Comparison of ENCODE assay signal across 15 cellular contexts in genomic region chr5:133731951-133732350, GRCh38.
DNase-seq lines count a peak whose midpoint lies in the region; ATAC-seq and TF ChIP-seq lines count a peak whose summit lies in the region.
"Had no signal": no experiment of that assay in that cellular context is flagged by ENCODE, and none has a peak within 500 bp of the region (broad histone marks: within the 10 kb centered on the region; RNA-seq: fewer than 3 reads in every experiment).

No MANE protein-coding gene starts in this region.

- peak; percentile 28 to 41 for ATAC-seq in natural killer cell treated with Interleukin-12 subunit alpha and Interleukin-12 subunit beta and Interleukin-15 and Interleukin-18, amount 100 ng/mL, for 72 hours
- ATAC-seq in natural killer cell = no peak
- peak; percentile 29 for ATAC-seq in stimulated activated memory B cell treated with anti-CD40 and anti-IgM and Interleukin-4, amounts not matched to agents 10 μg/mL and 1 μg/mL and 100 μg/mL, for 72 hours
- ATAC-seq: HepG2 had no signal

- no peaks in the 10 kb centered on the region for H3K79me2 ChIP-seq in mesendoderm (ENCODE audit: control insufficient read depth, insufficient read depth, low read length)

- no peak for TF ChIP-seq CTCF in natural killer cell (IDR thresholded peaks at IDR 0.05)

- no peak overlapping the region for H3K56ac ChIP-seq in mesendoderm (ENCODE audit: low read length)

- no peak overlapping the region for H3K27ac ChIP-seq in mesendoderm (ENCODE audit: low read depth, low read length)

- no peaks in the 10 kb centered on the region for H3K36me3 Mint-ChIP-seq in natural killer cell treated with Interleukin-12 subunit alpha and Interleukin-12 subunit beta and Interleukin-15 and Interleukin-18, amount 100 ng/mL, for 72 hours
- no peaks in the 10 kb centered on the region for H3K36me3 Mint-ChIP-seq in natural killer cell
- H3K36me3 Mint-ChIP-seq in stimulated activated memory B cell treated with anti-CD40 and anti-IgM and Interleukin-4, amounts not matched to agents 10 μg/mL and 1 μg/mL and 100 μg/mL, for 72 hours = peaks cover 6% of the 10 kb centered on the region
- H3K36me3 Mint-ChIP-seq: CD4-positive, CD25-positive, alpha-beta regulatory T cell; CD8-positive, alpha-beta memory T cell had no signal

- DNase-seq in natural killer cell treated with Interleukin-12 subunit alpha and Interleukin-12 subunit beta and Interleukin-15 and Interleukin-18, amount 100 ng/mL, for 72 hours (ENCODE audit: low spot score) = no peak
- no peak for DNase-seq in natural killer cell
- peak; percentile 64 for DNase-seq in mesenteric fat pad (ENCODE audit: low spot score)
- DNase-seq in NCI-H510A treated with DMSO at 0.1 percent for 48 hours (lab: John Stamatoyannopoulos, UW) = no peak
- no peak for DNase-seq in NCI-H2227 treated with DMSO at 0.1 percent for 48 hours (lab: John Stamatoyannopoulos, UW)
- DNase-seq in mesendoderm = no peak
- DNase-seq: ACHN; BE2C; C1 segment of cervical spinal cord; Caco-2; CD4-positive, CD25-positive, alpha-beta regulatory T cell; CD8-positive, alpha-beta memory T cell; H9 had no signal

- H2BK5ac ChIP-seq in mesendoderm (ENCODE audit: low read length) = no peak overlapping the region

- H3K36me3 ChIP-seq in mesendoderm (ENCODE audit: control insufficient read depth, insufficient read depth, low read length) = no peaks in the 10 kb centered on the region
- H3K36me3 ChIP-seq: BE2C had no signal

- H3K4me1 Mint-ChIP-seq in natural killer cell treated with Interleukin-12 subunit alpha and Interleukin-12 subunit beta and Interleukin-15 and Interleukin-18, amount 100 ng/mL, for 72 hours (ENCODE audit: low read depth in 2 of 2) = no peaks in the 10 kb centered on the region
- no peaks in the 10 kb centered on the region for H3K4me1 Mint-ChIP-seq in natural killer cell
- no peaks in the 10 kb centered on the region for H3K4me1 Mint-ChIP-seq in stimulated activated memory B cell treated with anti-CD40 and anti-IgM and Interleukin-4, amounts not matched to agents 10 μg/mL and 1 μg/mL and 100 μg/mL, for 72 hours
- H3K4me1 Mint-ChIP-seq: CD4-positive, CD25-positive, alpha-beta regulatory T cell; CD8-positive, alpha-beta memory T cell had no signal

- H2AK5ac ChIP-seq in mesendoderm (ENCODE audit: low read length) = no peak overlapping the region

- no peak overlapping the region for H4K8ac ChIP-seq in mesendoderm (ENCODE audit: low read depth, low read length)

- H4K5ac ChIP-seq in mesendoderm (ENCODE audit: low read length) = no peak overlapping the region

- H3K27ac Mint-ChIP-seq in natural killer cell treated with Interleukin-12 subunit alpha and Interleukin-12 subunit beta and Interleukin-15 and Interleukin-18, amount 100 ng/mL, for 72 hours = no peak overlapping the region
- no peak overlapping the region for H3K27ac Mint-ChIP-seq in natural killer cell
- H3K27ac Mint-ChIP-seq in stimulated activated memory B cell treated with anti-CD40 and anti-IgM and Interleukin-4, amounts not matched to agents 10 μg/mL and 1 μg/mL and 100 μg/mL, for 72 hours = no peak overlapping the region
- H3K27ac Mint-ChIP-seq: CD4-positive, CD25-positive, alpha-beta regulatory T cell; CD8-positive, alpha-beta memory T cell had no signal

- intact Hi-C loops in natural killer cell (cut with micrococcal nuclease) = no loop called here

- H3K4me3 Mint-ChIP-seq in natural killer cell treated with Interleukin-12 subunit alpha and Interleukin-12 subunit beta and Interleukin-15 and Interleukin-18, amount 100 ng/mL, for 72 hours = no peak overlapping the region
- no peak overlapping the region for H3K4me3 Mint-ChIP-seq in natural killer cell
- H3K4me3 Mint-ChIP-seq in stimulated activated memory B cell treated with anti-CD40 and anti-IgM and Interleukin-4, amounts not matched to agents 10 μg/mL and 1 μg/mL and 100 μg/mL, for 72 hours = no peak overlapping the region
- H3K4me3 Mint-ChIP-seq: CD4-positive, CD25-positive, alpha-beta regulatory T cell; CD8-positive, alpha-beta memory T cell; H9 had no signal

- H2BK15ac ChIP-seq in mesendoderm (replicated peaks; ENCODE audit: low read depth) = no peak overlapping the region

- H3K4me1 ChIP-seq in mesendoderm (ENCODE audit: control insufficient read depth, low read depth, low read length) = no peaks in the 10 kb centered on the region
- H3K4me1 ChIP-seq: BE2C had no signal

- no peak overlapping the region for H3K9ac ChIP-seq in mesendoderm (ENCODE audit: low read length)

- no peaks in the 10 kb centered on the region for H3K27me3 ChIP-seq in mesendoderm (ENCODE audit: insufficient read depth, low read length, poor library complexity)
- H3K27me3 ChIP-seq: BE2C had no signal

- H2BK120ac ChIP-seq in mesendoderm (ENCODE audit: low read depth, low read length) = no peak overlapping the region

- no peak overlapping the region for H3K4ac ChIP-seq in mesendoderm (ENCODE audit: low read depth, low read length)

- no peak overlapping the region for H3K18ac ChIP-seq in mesendoderm (ENCODE audit: low read length)

- no peaks in the 10 kb centered on the region for H3K9me3 Mint-ChIP-seq in natural killer cell treated with Interleukin-12 subunit alpha and Interleukin-12 subunit beta and Interleukin-15 and Interleukin-18, amount 100 ng/mL, for 72 hours
- H3K9me3 Mint-ChIP-seq in natural killer cell = no peaks in the 10 kb centered on the region
- peaks cover 6% of the 10 kb centered on the region for H3K9me3 Mint-ChIP-seq in stimulated activated memory B cell treated with anti-CD40 and anti-IgM and Interleukin-4, amounts not matched to agents 10 μg/mL and 1 μg/mL and 100 μg/mL, for 72 hours

- H3K23ac ChIP-seq in mesendoderm (ENCODE audit: low read length) = no peak overlapping the region

- no peak overlapping the region for H3K4me3 ChIP-seq in mesendoderm (ENCODE audit: low read length)

- no peaks in the 10 kb centered on the region for H3K79me1 ChIP-seq in mesendoderm (ENCODE audit: low read length)

- peaks cover 30 to 55% of the 10 kb centered on the region in 2 donors for H3K27me3 Mint-ChIP-seq in natural killer cell treated with Interleukin-12 subunit alpha and Interleukin-12 subunit beta and Interleukin-15 and Interleukin-18, amount 100 ng/mL, for 72 hours
- peaks cover 7 to 23% of the 10 kb centered on the region in 2 donors for H3K27me3 Mint-ChIP-seq in natural killer cell (ENCODE audit: low read depth in 2 of 2)
- peaks cover 16% of the 10 kb centered on the region for H3K27me3 Mint-ChIP-seq in stimulated activated memory B cell treated with anti-CD40 and anti-IgM and Interleukin-4, amounts not matched to agents 10 μg/mL and 1 μg/mL and 100 μg/mL, for 72 hours

- H3K4me2 ChIP-seq in mesendoderm (ENCODE audit: low read length) = no peak overlapping the region

- no CpG with 5 or more reads among the region's 3 CpGs for WGBS in mesendoderm (ENCODE audit: extremely low coverage, insufficient coverage, low lambda C conversion rate)

Comparison
In these comparisons a context has a peak if more than half of its experiments do, and no peak if none do; other contexts are left out.
1. ATAC-seq: peak in natural killer cell treated with Interleukin-12 subunit alpha and Interleukin-12 subunit beta and Interleukin-15 and Interleukin-18, amount 100 ng/mL, for 72 hours (2 of 2) and stimulated activated memory B cell treated with anti-CD40 and anti-IgM and Interleukin-4, amounts not matched to agents 10 μg/mL and 1 μg/mL and 100 μg/mL, for 72 hours (single experiment); none in natural killer cell (0 of 3).